8 cellular contexts compared by ENCODE assay signal in the genomic region with DNA sequence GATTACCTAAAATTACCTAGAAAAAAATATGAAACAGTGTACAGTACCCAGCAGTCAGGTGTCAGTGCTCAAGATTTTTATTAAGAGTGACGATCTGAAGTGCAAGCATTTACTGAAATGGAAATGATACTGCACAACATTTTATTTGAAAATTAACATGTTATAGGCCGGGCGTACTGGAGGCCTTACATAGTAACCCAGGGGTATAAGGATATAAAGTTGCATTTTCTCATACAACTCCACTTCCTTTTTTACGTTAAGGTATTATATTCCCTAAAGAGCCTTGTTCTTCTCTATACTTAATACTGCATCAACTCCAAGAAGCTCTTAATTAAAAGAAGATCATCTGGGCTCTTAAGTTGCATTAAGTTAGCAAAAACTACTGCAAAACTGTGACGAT. TPM values are rescaled to one million over a fixed set of nuclear protein-coding genes. Genes with fewer than 3 reads are reported as not detected.
DNase-seq lines count a peak whose midpoint lies in the region; ATAC-seq and TF ChIP-seq lines count a peak whose summit lies in the region.

No MANE protein-coding gene starts in this region.

- peaks cover 0 to 1% of the 10 kb centered on the region in 2 donors for H3K27me3 Mint-ChIP-seq in CD8-positive, alpha-beta memory T cell
- no peaks in the 10 kb centered on the region for H3K27me3 Mint-ChIP-seq in progenitor cell of endocrine pancreas

- DNase-seq in CD8-positive, alpha-beta memory T cell: no peak
- no peak for DNase-seq in PC-3
- DNase-seq in progenitor cell of endocrine pancreas (ENCODE audit: low spot score, unreplicated experiment): no peak
- DNase-seq in stimulated activated CD4-positive, alpha-beta T cell treated with anti-CD3 and anti-CD28 coated beads, Interleukin-12 subunit alpha, Interleukin-12 subunit beta, amount 100 ng/mL, for 4 hours: no peak
- DNase-seq in GDM1 (lab: John Stamatoyannopoulos, UW): no peak
- DNase-seq in OCI-M2 (lab: John Stamatoyannopoulos, UW; ENCODE audit: unreplicated experiment): no peak
- DNase-seq in COLO829 (ENCODE audit: low spot score): no peak

- POLR2A ChIA-PET in CD8-positive, alpha-beta memory T cell (lab: Charles Lee): interaction anchor here (2.3 kb wide), 1 partner anchor 49 kb away, joined by 10 read pairs; a partner anchor contains a TSS
- POLR2A ChIA-PET in PC-3 (lab: Charles Lee; ENCODE audit: unreplicated experiment): no interaction called here

- peak overlapping the region; percentile 95 to 99 (median 99) for H3K4me3 Mint-ChIP-seq in CD8-positive, alpha-beta memory T cell
- no peak overlapping the region for H3K4me3 Mint-ChIP-seq in progenitor cell of endocrine pancreas (ENCODE audit: low read depth)

- H3K9me2 ChIP-seq in PC-3 (replicated peaks; ENCODE audit: low read length): no peaks in the 10 kb centered on the region

- no peaks in the 10 kb centered on the region for H3K27me3 ChIP-seq in CD8-positive, alpha-beta memory T cell (ENCODE audit: insufficient read depth, low read length, poor library complexity, severe bottlenecking)
- no peaks in the 10 kb centered on the region for H3K27me3 ChIP-seq in PC-3 (ENCODE audit: low read length)
- H3K27me3 ChIP-seq in endocrine pancreas (ENCODE audit: control insufficient read depth, insufficient read depth, low read length): no peaks in the 10 kb centered on the region

- H3K27ac Mint-ChIP-seq in CD8-positive, alpha-beta memory T cell: peak overlapping the region; percentile 98 to 100 (median 99)
- peak overlapping the region; percentile 53 for H3K27ac Mint-ChIP-seq in progenitor cell of endocrine pancreas

- 0 out of 2 replicates have a peak, but pooled peaks cover 6% of the 10 kb centered on the region for H4K20me1 ChIP-seq in PC-3 (ENCODE audit: low read length)

- no peaks in the 10 kb centered on the region for H3K9me3 ChIP-seq in CD8-positive, alpha-beta memory T cell (ENCODE audit: low read length)
- H3K9me3 ChIP-seq in PC-3 (ENCODE audit: low read length) (no peaks in the 10 kb centered on the region), endocrine pancreas (ENCODE audit: control insufficient read depth, low read length) (no peaks in the 10 kb centered on the region)

- ATAC-seq in PC-3: no peak

- no peak for TF ChIP-seq CTCF in PC-3 (conservative IDR thresholded peaks at IDR 0.05; ENCODE audit: low read depth, low read length)
- no peak for TF ChIP-seq CTCF in progenitor cell of endocrine pancreas (IDR thresholded peaks at IDR 0.05; ENCODE audit: unreplicated experiment)

- intact Hi-C loops in PC-3 (cut with micrococcal nuclease): loop anchor here (5.0 kb wide), 1 partner anchor 131 kb away; no protein-coding TSS in a partner anchor

- peaks cover 68 to 77% (median 74%) of the 10 kb centered on the region in 3 donors for H3K4me1 Mint-ChIP-seq in CD8-positive, alpha-beta memory T cell
- H3K4me1 Mint-ChIP-seq in progenitor cell of endocrine pancreas (ENCODE audit: low read depth): peaks cover 35% of the 10 kb centered on the region

- H3K36me3 Mint-ChIP-seq in CD8-positive, alpha-beta memory T cell: peaks cover 2 to 59% (median 5%) of the 10 kb centered on the region in 3 donors
- peaks cover 9% of the 10 kb centered on the region for H3K36me3 Mint-ChIP-seq in progenitor cell of endocrine pancreas (ENCODE audit: insufficient read depth)

- H3K9ac ChIP-seq in PC-3 (ENCODE audit: low read length): peak overlapping the region; percentile 24; the same call in 1 of the 2 replicates
- no peak overlapping the region for H3K9ac ChIP-seq in endocrine pancreas (ENCODE audit: control insufficient read depth, insufficient read depth, low read length)

- peaks cover 13% of the 10 kb centered on the region for H3K36me3 ChIP-seq in CD8-positive, alpha-beta memory T cell (ENCODE audit: insufficient read depth, low read length)
- H3K36me3 ChIP-seq in PC-3 (ENCODE audit: low read depth, low read length): peaks cover 7% of the 10 kb centered on the region; the same call in 1 of the 2 replicates
- peaks cover 3% of the 10 kb centered on the region for H3K36me3 ChIP-seq in endocrine pancreas (ENCODE audit: control insufficient read depth, insufficient read depth, low read length)

- peak overlapping the region; percentile 47 for H3K4me3 ChIP-seq in CD8-positive, alpha-beta memory T cell (ENCODE audit: low read length)
- H3K4me3 ChIP-seq in PC-3 (ENCODE audit: low read length) (peak overlapping the region; percentile 61), endocrine pancreas (ENCODE audit: control insufficient read depth, insufficient read depth, low read length) (peak overlapping the region; percentile 82)

- no peaks in the 10 kb centered on the region for H3F3A ChIP-seq in PC-3 (ENCODE audit: low read length, unreplicated experiment)

- CTCF ChIA-PET in CD8-positive, alpha-beta memory T cell (lab: Charles Lee): interaction anchor here (1.0 to 1.6 kb wide), 3 partner anchors 48 to 71 kb away, joined by 3 to 7 read pairs (median 4); a partner anchor contains a TSS
- CTCF ChIA-PET in PC-3 (lab: Charles Lee): no interaction called here

- peak overlapping the region; percentile 95 for H3K4me2 ChIP-seq in PC-3 (ENCODE audit: low read length)

- H3K27ac ChIP-seq in CD8-positive, alpha-beta memory T cell (ENCODE audit: low read depth, low read length): peak overlapping the region; percentile 40
- H3K27ac ChIP-seq in PC-3 (ENCODE audit: low read length): no peak overlapping the region

- peaks cover 58% of the 10 kb centered on the region for H3K79me2 ChIP-seq in PC-3 (ENCODE audit: low read length)

- H3K9me3 Mint-ChIP-seq in CD8-positive, alpha-beta memory T cell: no peaks in the 10 kb centered on the region
- H3K9me3 Mint-ChIP-seq in progenitor cell of endocrine pancreas (ENCODE audit: low read depth): no peaks in the 10 kb centered on the region

- peaks cover 51% of the 10 kb centered on the region for H3K4me1 ChIP-seq in CD8-positive, alpha-beta memory T cell (ENCODE audit: insufficient read depth, low read length)
- H3K4me1 ChIP-seq in PC-3 (ENCODE audit: insufficient read depth, low read length) (peaks cover 27% of the 10 kb centered on the region), endocrine pancreas (ENCODE audit: control insufficient read depth, insufficient read depth, low read length) (peaks cover 18% of the 10 kb centered on the region)

- BruUV-seq in PC-3 (replicated peaks; lab: Mats Ljungman, UMichigan): no TSS peak

- H2AFZ ChIP-seq in PC-3 (ENCODE audit: low read length): peak overlapping the region; percentile 58

RNA-seq across cellular contexts. Expression of a gene that starts 3.3 kb away (rescaled TPM):
- 100 to 1,000 TPM; 101 to 102 TPM for total RNA-seq in CD8-positive, alpha-beta memory T cell
- polyA plus RNA-seq in CD8-positive, alpha-beta memory T cell: 288 TPM
- 24.3 and 25.6 TPM in 2 replicates for total RNA-seq in PC-3 (2014; rRNA removed)
- 64.4 and 66.8 TPM in 2 replicates for total RNA-seq in progenitor cell of endocrine pancreas

RNA-seq across cellular contexts. Expression of a gene that starts 48.3 kb away (rescaled TPM):
- total RNA-seq in CD8-positive, alpha-beta memory T cell: 10 to 100 TPM; 40.6 to 43.8 TPM
- polyA plus RNA-seq in CD8-positive, alpha-beta memory T cell: 0.18 TPM
- total RNA-seq in PC-3 (2014; rRNA removed) (44.8 and 74.6 TPM in 2 replicates), progenitor cell of endocrine pancreas (13.3 and 15.0 TPM in 2 replicates)

RNA-seq across cellular contexts. Expression of a gene that starts 48.9 kb away (rescaled TPM):
- total RNA-seq in CD8-positive, alpha-beta memory T cell: 10 to 100 TPM; 31.3 to 36.2 TPM
- 52.5 TPM for polyA plus RNA-seq in CD8-positive, alpha-beta memory T cell
- 28.3 and 31.2 TPM in 2 replicates for total RNA-seq in PC-3 (2014; rRNA removed)
- 33.0 and 39.1 TPM in 2 replicates for total RNA-seq in progenitor cell of endocrine pancreas
